Comparison of ENCODE assay signal across 16 cellular contexts in genomic region chr6:43800746-43801488, GRCh38. TPM values are rescaled to one million over a fixed set of nuclear protein-coding genes. Genes with fewer than 3 reads are reported as not detected.
DNase-seq lines count a peak whose midpoint lies in the region; ATAC-seq and TF ChIP-seq lines count a peak whose summit lies in the region.
"Had no signal": no experiment of that assay in that cellular context is flagged by ENCODE, and none has a peak within 500 bp of the region (broad histone marks: within the 10 kb centered on the region; RNA-seq: fewer than 3 reads in every experiment).

No MANE protein-coding gene starts in this region.

- H3K36me3 ChIP-seq in trophoblast cell (ENCODE audit: control insufficient read depth in 1 of 2, insufficient read depth in 2 of 2, low read length in 2 of 2), result no peaks in the 10 kb centered on the region
- H3K36me3 ChIP-seq: tibial nerve had no signal

- H3K9me3 ChIP-seq in trophoblast cell (ENCODE audit: insufficient read depth, low read depth, low read length), result no peaks in the 10 kb centered on the region
- H3K9me3 ChIP-seq: body of pancreas, tibial nerve had no signal

- peak overlapping the region; percentile 1 for H2BK12ac ChIP-seq in trophoblast cell (ENCODE audit: low read length)

- H3K27ac ChIP-seq in trophoblast cell (ENCODE audit: low read depth, low read length), result no peak overlapping the region
- H3K27ac ChIP-seq: tibial nerve had no signal

- no peak overlapping the region for H3K4ac ChIP-seq in trophoblast cell (ENCODE audit: low read depth, low read length)

- no peaks in the 10 kb centered on the region for H3K27me3 ChIP-seq in trophoblast cell (ENCODE audit: insufficient read depth, low read length)
- H3K27me3 ChIP-seq: body of pancreas, tibial nerve had no signal

- WGBS in trophoblast cell (ENCODE audit: extremely low coverage, insufficient coverage, insufficient read length), result no CpG with 5 or more reads among the region's 10 CpGs

- CTCF ChIA-PET in Calu3 (lab: Charles Lee), result interaction anchor here (1.3 kb wide), 1 partner anchor 76 kb away, joined by 3 read pairs; no protein-coding TSS in a partner anchor

- peaks cover 83% of the 10 kb centered on the region for H3K4me1 Mint-ChIP-seq in Calu3 (ENCODE audit: low read depth, unreplicated experiment)

- no peak overlapping the region for H3K27ac Mint-ChIP-seq in Calu3 (ENCODE audit: unreplicated experiment)

- peaks cover 2% of the 10 kb centered on the region for H3K79me2 ChIP-seq in trophoblast cell (ENCODE audit: control insufficient read depth, insufficient read depth, low read length, poor library complexity)

- H3K18ac ChIP-seq in trophoblast cell (ENCODE audit: low read length), result no peak overlapping the region

- H2BK120ac ChIP-seq in trophoblast cell (ENCODE audit: insufficient read depth, low read length, poor library complexity), result peak overlapping the region; percentile 26

- no peaks in the 10 kb centered on the region for H3K27me3 Mint-ChIP-seq in Calu3 (ENCODE audit: unreplicated experiment)

- H2AK5ac ChIP-seq in trophoblast cell (ENCODE audit: low read length), result peak overlapping the region; percentile 79

- TF ChIP-seq CTCF in Calu3 (IDR thresholded peaks at IDR 0.05; ENCODE audit: unreplicated experiment) (peak; percentile 13), NB4 (IDR thresholded peaks at IDR 0.05; ENCODE audit: low read depth, low read length) (peak; percentile 38), fibroblast of villous mesenchyme (IDR thresholded peaks at IDR 0.05; ENCODE audit: insufficient read depth, low read depth, low read length) (peak; percentile 3)

- no peak for TF ChIP-seq POLR2A in NB4 (IDR thresholded peaks at IDR 0.05; ENCODE audit: extremely low read depth, insufficient read length)

- H3K36me3 Mint-ChIP-seq in Calu3 (ENCODE audit: insufficient read depth, unreplicated experiment), result peaks cover 25% of the 10 kb centered on the region

- no peak overlapping the region for H2AFZ ChIP-seq in trophoblast cell (ENCODE audit: insufficient read depth, low read length, poor library complexity)

- H3K9ac ChIP-seq in trophoblast cell (ENCODE audit: low read length), result no peak overlapping the region

- no TSS peak for BruUV-seq in Calu3 (replicated peaks; lab: Mats Ljungman, UMichigan)

- ATAC-seq in HG03457 (IDR thresholded peaks at IDR 0.05; ENCODE audit: unreplicated experiment), result no peak
- ATAC-seq in HG02588 (IDR thresholded peaks at IDR 0.05; ENCODE audit: unreplicated experiment), result no peak
- ATAC-seq in HG03175 (IDR thresholded peaks at IDR 0.05; ENCODE audit: unreplicated experiment), result no peak
- ATAC-seq: body of pancreas; effector memory CD8-positive, alpha-beta T cell had no signal

- intact Hi-C loops in Calu3 (cut with micrococcal nuclease; ENCODE audit: unreplicated experiment), result no loop called here

- no peak overlapping the region for H4K12ac ChIP-seq in trophoblast cell (ENCODE audit: low read depth, low read length)

- peak overlapping the region; percentile 44 for H4K91ac ChIP-seq in trophoblast cell (ENCODE audit: low read depth, low read length)

- H3K14ac ChIP-seq in trophoblast cell (ENCODE audit: low read length), result no peak overlapping the region

- H3K23ac ChIP-seq in trophoblast cell (ENCODE audit: low read length), result no peak overlapping the region

- no peak overlapping the region for H2BK5ac ChIP-seq in trophoblast cell (ENCODE audit: low read depth, low read length, poor library complexity)

- H3K4me1 ChIP-seq in trophoblast cell (ENCODE audit: control insufficient read depth in 1 of 2, insufficient read depth in 2 of 2, low read length in 2 of 2), result peaks cover 39 to 47% of the 10 kb centered on the region in 2 experiments

- H3K4me3 ChIP-seq in NB4 (ENCODE audit: low read depth, low read length) (no peak overlapping the region), fibroblast of villous mesenchyme (ENCODE audit: low read depth, low read length) (no peak overlapping the region), trophoblast cell (ENCODE audit: low read depth, low read length) (no peak overlapping the region)
- H3K4me3 ChIP-seq: body of pancreas, tibial nerve had no signal

- H3K9me3 Mint-ChIP-seq in Calu3 (ENCODE audit: low read depth, unreplicated experiment), result no peaks in the 10 kb centered on the region
- H3K9me3 Mint-ChIP-seq: effector memory CD8-positive, alpha-beta T cell had no signal

- no peak overlapping the region for H3K4me2 ChIP-seq in trophoblast cell (ENCODE audit: low read length)

- H4K8ac ChIP-seq in trophoblast cell (ENCODE audit: low read depth, low read length), result no peak overlapping the region

- peaks cover 36% of the 10 kb centered on the region for H3K79me1 ChIP-seq in trophoblast cell (ENCODE audit: low read length)

- DNase-seq in Calu3 (no peak), NB4 (ENCODE audit: low read depth) (no peak), fibroblast of villous mesenchyme (ENCODE audit: low read depth) (no peak), trophoblast cell (peak in 1 of 2 donors; percentile 9)
- DNase-seq in stimulated activated naive CD4-positive, alpha-beta T cell (lab: John Stamatoyannopoulos, UW), result no peak
- DNase-seq: activated CD4-positive, alpha-beta T cell treated with anti-CD3 and anti-CD28 coated beads, Interleukin-2, amount 50 U/mL, for 48 hours; activated gamma-delta T cell; effector memory CD8-positive, alpha-beta T cell; islet precursor cell; NCI-H2081 treated with DMSO at 0.1 percent for 48 hours; T1000 had no signal

- no peak overlapping the region for H3K4me3 Mint-ChIP-seq in Calu3 (ENCODE audit: low read depth, unreplicated experiment)
- H3K4me3 Mint-ChIP-seq: effector memory CD8-positive, alpha-beta T cell had no signal

RNA-seq across cellular contexts. Expression of gene VEGFA, which starts 30.9 kb away (rescaled TPM):
- 345 and 407 TPM in 2 replicates for total RNA-seq in Calu3 (2022)
- total RNA-seq in fibroblast of villous mesenchyme, result 84.2 and 132 TPM in 2 replicates
- 111 and 117 TPM in 2 replicates for polyA plus RNA-seq in trophoblast cell (2013)
